Comparison of ENCODE assay signal across 12 cellular contexts in the genomic region with DNA sequence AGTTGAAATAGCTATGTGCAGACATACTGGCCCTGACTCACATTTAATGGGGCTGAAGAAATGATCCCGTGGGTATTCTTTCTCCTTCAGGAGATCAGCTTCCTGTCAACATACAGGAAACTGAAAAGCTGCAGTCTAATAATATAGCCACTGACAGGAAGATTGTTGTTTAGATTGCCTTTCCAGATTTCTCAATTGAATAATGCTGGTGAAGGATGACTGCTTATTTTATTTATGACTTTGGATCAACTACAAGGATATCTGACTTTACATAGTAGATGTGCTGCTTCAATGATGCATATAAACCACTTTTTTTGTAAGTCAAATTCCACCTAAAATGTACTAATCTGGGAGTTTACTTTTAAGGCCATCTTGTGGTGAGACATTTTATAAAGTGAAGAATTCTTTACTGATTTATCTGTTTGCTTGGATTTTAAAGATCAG.
A peak's percentile ranks its signal among the peaks of the same experiment; 100 is the strongest.
DNase-seq lines count a peak whose midpoint lies in the region; TF ChIP-seq lines count a peak whose summit lies in the region.
"Had no signal": no experiment of that assay in that cellular context is flagged by ENCODE, and none has a peak within 500 bp of the region (broad histone marks: within the 10 kb centered on the region; RNA-seq: fewer than 3 reads in every experiment).

No MANE protein-coding gene starts in this region.

- DNase-seq in A673 (ENCODE audit: low spot score), result peak; percentile 94
- peak; percentile 40 for DNase-seq in H4 (ENCODE audit: low spot score)
- DNase-seq in adrenal gland, result no peak
- DNase-seq in hepatic stellate cell (ENCODE audit: low spot score), result peak; percentile 47
- no peak for DNase-seq in posterior cingulate gyrus
- no peak for DNase-seq in GOT3 (lab: John Stamatoyannopoulos, UW)
- DNase-seq in T-helper 2 cell, result no peak
- DNase-seq in pons (ENCODE audit: low spot score), result no peak
- DNase-seq: heart left ventricle, NCI-H1417 treated with DMSO at 0.1 percent for 48 hours, right lobe of liver had no signal

- no TSS peak for BruUV-seq in A673 (replicated peaks; lab: Mats Ljungman, UMichigan)

- WGBS in adrenal gland, 4 donors, result 3 to 10% (median 5%) methylated on average over 1 of the region's 1 CpG

- H3K36me3 ChIP-seq in A673 (ENCODE audit: insufficient read depth, low read length, poor library complexity, severe bottlenecking) (no peaks in the 10 kb centered on the region), adrenal gland (replicated peaks in 1 of 2) (no peaks in the 10 kb centered on the region)
- H3K36me3 ChIP-seq: heart left ventricle, right lobe of liver had no signal

- no peak for TF ChIP-seq POLR2A in adrenal gland (IDR thresholded peaks at IDR 0.05)

- intact Hi-C loops in A673 (cut with micrococcal nuclease; ENCODE audit: unreplicated experiment), result no loop called here
- intact Hi-C loops in adrenal gland (cut with DNase I), result loop anchor here in 1 of 2 donors (10.0 kb wide), 1 partner anchor 164 kb away; no protein-coding TSS in a partner anchor
- intact Hi-C loops in posterior cingulate gyrus (cut with DNase I), result no loop called here

- H3K27me3 ChIP-seq in A673 (replicated peaks; ENCODE audit: insufficient read depth, low read depth, low read length, poor library complexity) (no peaks in the 10 kb centered on the region), adrenal gland (no peaks in the 10 kb centered on the region)
- H3K27me3 ChIP-seq: heart left ventricle, right lobe of liver had no signal

- no peaks in the 10 kb centered on the region for H3K9me3 ChIP-seq in A673 (ENCODE audit: low read depth, low read length, poor library complexity, severe bottlenecking)
- H3K9me3 ChIP-seq in adrenal gland (replicated peaks in 1 of 3), result no peaks in the 10 kb centered on the region
- H3K9me3 ChIP-seq: heart left ventricle, right lobe of liver had no signal

- peaks cover 51% of the 10 kb centered on the region for H3K4me1 ChIP-seq in A673 (ENCODE audit: insufficient read depth, low read length, poor library complexity, severe bottlenecking)
- peaks cover 3 to 10% of the 10 kb centered on the region in 2 donors for H3K4me1 ChIP-seq in adrenal gland (replicated peaks in 1 of 2)

- H3K27ac ChIP-seq in A673 (ENCODE audit: low read depth, low read length, poor library complexity, severe bottlenecking) (peak overlapping the region; percentile 70), adrenal gland (no peak overlapping the region)
- H3K27ac ChIP-seq: C4-2B, right lobe of liver had no signal

- CTCF ChIA-PET in A673 (lab: Charles Lee), result no interaction called here

- no peak overlapping the region for H3K4me3 ChIP-seq in A673 (ENCODE audit: low read depth, low read length, poor library complexity, severe bottlenecking)
- no peak overlapping the region for H3K4me3 ChIP-seq in adrenal gland
- H3K4me3 ChIP-seq: heart left ventricle, right lobe of liver had no signal

- TF ChIP-seq CTCF in A673 (conservative IDR thresholded peaks at IDR 0.05; ENCODE audit: low read depth, low read length) (peak; percentile 38; the same call in 1 of the 2 replicates), adrenal gland (IDR thresholded peaks at IDR 0.05) (peak in 4 of 6 experiments; percentile 4 to 29 (median 26))

- POLR2A ChIA-PET in A673 (lab: Charles Lee; ENCODE audit: low non-redundant PET), result no interaction called here

Comparison
In these comparisons a context has a peak if more than half of its experiments do, and no peak if none do; other contexts are left out.
1. DNase-seq: peak in A673 (single experiment), H4 (single experiment) and hepatic stellate cell (single experiment); none in adrenal gland (0 of 7), posterior cingulate gyrus (0 of 10), GOT3 (single experiment), T-helper 2 cell (0 of 5) and pons (single experiment).